In the genomic region with DNA sequence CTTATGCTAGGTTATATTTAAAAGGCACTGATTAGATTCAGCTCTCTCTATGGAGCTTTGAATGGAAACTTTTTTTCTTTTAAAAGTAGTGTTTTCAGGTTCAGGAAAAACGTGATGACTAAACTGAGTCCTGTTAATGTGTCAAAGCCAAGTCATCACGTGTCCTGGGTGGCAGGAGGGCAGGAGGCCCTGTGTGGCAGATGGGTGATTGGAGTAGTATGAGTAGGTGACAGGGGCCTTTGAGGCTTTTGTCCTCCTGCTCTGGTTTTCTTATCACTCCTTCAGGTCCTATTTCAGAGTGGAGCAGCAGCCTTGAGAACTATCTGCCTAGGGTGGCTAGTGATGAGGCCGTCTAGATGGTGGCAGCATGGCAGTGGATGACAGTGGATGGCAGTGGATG, we compare ENCODE assay signal across 22 cellular contexts. TPM values are rescaled to one million over a fixed set of nuclear protein-coding genes. Genes with fewer than 3 reads are reported as not detected.
A peak's percentile ranks its signal among the peaks of the same experiment; 100 is the strongest.
DNase-seq lines count a peak whose midpoint lies in the region; TF ChIP-seq lines count a peak whose summit lies in the region.
"Had no signal": no experiment of that assay in that cellular context is flagged by ENCODE, and none has a peak within 500 bp of the region (broad histone marks: within the 10 kb centered on the region; RNA-seq: fewer than 3 reads in every experiment).

No MANE protein-coding gene starts in this region.

- in situ Hi-C loops in Caki2 (cut with HindIII; ENCODE audit: low pct_unique_long_range_greater_than_20kb, low sequenced_read_pairs) (no loop called here), KBM-7 (cut with MboI; ENCODE audit: low pct_unique_long_range_greater_than_20kb, low sequenced_read_pairs) (no loop called here)

- peaks cover 9% of the 10 kb centered on the region for H3K4me1 Mint-ChIP-seq in activated CD4-positive, alpha-beta memory T cell treated with anti-CD3 and anti-CD28 coated beads for 36 hours (ENCODE audit: low read depth)
- H3K4me1 Mint-ChIP-seq in activated CD4-positive, alpha-beta memory T cell treated with anti-CD3 and anti-CD28 coated beads, Interleukin-2, amount 10 ng/mL, durations not matched to agents 7 days and 5 days, result peaks cover 9% of the 10 kb centered on the region
- H3K4me1 Mint-ChIP-seq in neural crest cell, result peaks cover 25% of the 10 kb centered on the region

- DNase-seq in activated CD4-positive, alpha-beta memory T cell treated with anti-CD3 and anti-CD28 coated beads for 36 hours, result peak; percentile 39
- DNase-seq in activated CD4-positive, alpha-beta memory T cell treated with anti-CD3 and anti-CD28 coated beads, Interleukin-2, amount 10 ng/mL, durations not matched to agents 7 days and 5 days, result no peak
- DNase-seq in Caki2 (ENCODE audit: low read depth) (peak; percentile 26), M059J (ENCODE audit: low read depth) (peak; percentile 3), neural crest cell (ENCODE audit: low read depth, low spot score) (no peak), KBM-7 (no peak), cardiac septum (ENCODE audit: low spot score) (no peak)
- DNase-seq: AML-193; CD4-positive, alpha-beta T cell; DMS153; DND-41; IMR-90; NCI-H1092; NCI-H1417 treated with DMSO at 0.1 percent for 48 hours; NCI-H1694 treated with DMSO at 0.1 percent for 48 hours; NCI-H2081 treated with DMSO at 0.1 percent for 48 hours; NCI-H2171; NCI-H226; NCI-H510A; NCI-H69; SHP77 treated with DMSO at 0.1 percent for 48 hours had no signal

- CTCF ChIA-PET in activated CD4-positive, alpha-beta memory T cell treated with anti-CD3 and anti-CD28 coated beads for 36 hours (lab: Charles Lee), result no interaction called here
- CTCF ChIA-PET in activated CD4-positive, alpha-beta memory T cell treated with anti-CD3 and anti-CD28 coated beads, Interleukin-2, amount 10 ng/mL, durations not matched to agents 7 days and 5 days (lab: Charles Lee), result no interaction called here

- H3K27ac Mint-ChIP-seq in activated CD4-positive, alpha-beta memory T cell treated with anti-CD3 and anti-CD28 coated beads for 36 hours, result no peak overlapping the region
- no peak overlapping the region for H3K27ac Mint-ChIP-seq in activated CD4-positive, alpha-beta memory T cell treated with anti-CD3 and anti-CD28 coated beads, Interleukin-2, amount 10 ng/mL, durations not matched to agents 7 days and 5 days
- peak overlapping the region; percentile 23 for H3K27ac Mint-ChIP-seq in neural crest cell (ENCODE audit: unreplicated experiment)
- H3K27ac Mint-ChIP-seq: CD4-positive, alpha-beta T cell had no signal

- intact Hi-C loops in activated CD4-positive, alpha-beta memory T cell treated with anti-CD3 and anti-CD28 coated beads for 36 hours (cut with micrococcal nuclease), result no loop called here
- intact Hi-C loops in cardiac septum (cut with DNase I), result no loop called here

- TF ChIP-seq CTCF in neural crest cell (conservative IDR thresholded peaks at IDR 0.05), result no peak

- no peaks in the 10 kb centered on the region for H3K9me3 Mint-ChIP-seq in activated CD4-positive, alpha-beta memory T cell treated with anti-CD3 and anti-CD28 coated beads for 36 hours
- H3K9me3 Mint-ChIP-seq in activated CD4-positive, alpha-beta memory T cell treated with anti-CD3 and anti-CD28 coated beads, Interleukin-2, amount 10 ng/mL, durations not matched to agents 7 days and 5 days, result peaks cover 1% of the 10 kb centered on the region
- H3K9me3 Mint-ChIP-seq in neural crest cell, result no peaks in the 10 kb centered on the region
- H3K9me3 Mint-ChIP-seq: CD4-positive, alpha-beta T cell had no signal

- POLR2A ChIA-PET in activated CD4-positive, alpha-beta memory T cell treated with anti-CD3 and anti-CD28 coated beads for 36 hours (lab: Charles Lee), result no interaction called here
- POLR2A ChIA-PET in activated CD4-positive, alpha-beta memory T cell treated with anti-CD3 and anti-CD28 coated beads, Interleukin-2, amount 10 ng/mL, durations not matched to agents 7 days and 5 days (lab: Charles Lee), result no interaction called here

- no peak overlapping the region for H3K4me3 Mint-ChIP-seq in activated CD4-positive, alpha-beta memory T cell treated with anti-CD3 and anti-CD28 coated beads for 36 hours
- H3K4me3 Mint-ChIP-seq in activated CD4-positive, alpha-beta memory T cell treated with anti-CD3 and anti-CD28 coated beads, Interleukin-2, amount 10 ng/mL, durations not matched to agents 7 days and 5 days, result no peak overlapping the region
- H3K4me3 Mint-ChIP-seq in neural crest cell, result no peak overlapping the region
- H3K4me3 Mint-ChIP-seq: CD4-positive, alpha-beta T cell had no signal

- no peaks in the 10 kb centered on the region for H3K36me3 Mint-ChIP-seq in activated CD4-positive, alpha-beta memory T cell treated with anti-CD3 and anti-CD28 coated beads for 36 hours
- peaks cover 3% of the 10 kb centered on the region for H3K36me3 Mint-ChIP-seq in activated CD4-positive, alpha-beta memory T cell treated with anti-CD3 and anti-CD28 coated beads, Interleukin-2, amount 10 ng/mL, durations not matched to agents 7 days and 5 days (ENCODE audit: low read depth)
- no peaks in the 10 kb centered on the region for H3K36me3 Mint-ChIP-seq in neural crest cell (ENCODE audit: low read depth)

- H3K27me3 Mint-ChIP-seq in activated CD4-positive, alpha-beta memory T cell treated with anti-CD3 and anti-CD28 coated beads for 36 hours, result peaks cover 7% of the 10 kb centered on the region
- H3K27me3 Mint-ChIP-seq in activated CD4-positive, alpha-beta memory T cell treated with anti-CD3 and anti-CD28 coated beads, Interleukin-2, amount 10 ng/mL, durations not matched to agents 7 days and 5 days, result peaks cover 7% of the 10 kb centered on the region
- H3K27me3 Mint-ChIP-seq in neural crest cell (ENCODE audit: low read depth), result peaks cover 2% of the 10 kb centered on the region

RNA-seq across cellular contexts. Expression of a gene that starts 17.7 kb away (rescaled TPM):
- total RNA-seq in activated CD4-positive, alpha-beta memory T cell treated with anti-CD3 and anti-CD28 coated beads for 36 hours, result not detected
- total RNA-seq in activated CD4-positive, alpha-beta memory T cell treated with anti-CD3 and anti-CD28 coated beads, Interleukin-2, amount 10 ng/mL, durations not matched to agents 7 days and 5 days, result not detected
- total RNA-seq in Caki2 (2014; rRNA removed; shearing (Covaris generic); ENCODE audit: low replicate concordance), result not detected in 2 replicates
- total RNA-seq in M059J (2014; rRNA removed; shearing (Covaris generic)), result not detected in 2 replicates
- total RNA-seq in neural crest cell (not detected in 2 replicates), cardiac septum (not detected)
- total RNA-seq: CD4-positive, alpha-beta T cell; H4; IMR-90 had no signal

Comparison
In these comparisons a context has a peak if more than half of its experiments do, and no peak if none do; other contexts are left out.
1. DNase-seq: peak in activated CD4-positive, alpha-beta memory T cell treated with anti-CD3 and anti-CD28 coated beads for 36 hours (single experiment), Caki2 (single experiment) and M059J (single experiment); none in activated CD4-positive, alpha-beta memory T cell treated with anti-CD3 and anti-CD28 coated beads, Interleukin-2, amount 10 ng/mL, durations not matched to agents 7 days and 5 days (single experiment), neural crest cell (single experiment), KBM-7 (single experiment) and cardiac septum (single experiment).